In the genomic region with DNA sequence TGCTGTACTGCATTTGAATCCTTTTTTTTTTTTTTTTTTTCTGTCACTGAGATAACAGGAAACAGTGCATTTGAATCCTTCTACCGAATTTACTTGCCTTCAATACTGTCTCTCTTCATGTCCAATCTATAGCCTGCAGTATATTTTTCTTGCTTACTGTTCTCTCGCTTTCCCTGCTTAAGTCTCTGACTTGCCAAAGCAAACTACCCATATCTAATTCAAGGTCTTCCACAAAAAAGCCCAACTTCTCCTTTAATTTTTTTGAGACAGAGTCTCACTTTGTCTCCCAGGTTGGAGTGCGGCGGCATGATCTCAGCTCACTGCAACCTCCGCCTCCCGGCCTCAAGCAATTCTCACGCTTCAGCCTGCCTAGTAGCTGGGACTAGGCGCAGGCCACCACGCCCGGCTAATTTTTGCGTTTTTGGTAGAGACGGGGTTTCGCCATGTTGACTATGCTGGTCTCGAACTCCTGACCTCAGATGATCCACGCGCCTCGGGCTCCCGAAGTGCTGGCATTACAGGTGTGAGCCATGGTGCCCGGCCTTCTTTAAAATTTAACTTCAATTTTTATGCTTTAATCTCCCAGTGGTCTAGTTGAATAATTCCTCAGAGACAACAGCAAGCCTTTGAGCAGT, we compare ENCODE assay signal across 1 cellular context.
TF ChIP-seq lines count a peak whose summit lies in the region.

No MANE protein-coding gene starts in this region.

TF ChIP-seq in H1, 55 proteins besides CTCF, POLR2A, EP300 and RAD21:
- TF ChIP-seq SIRT6 (IDR thresholded peaks at IDR 0.05; ENCODE audit: low read length) (no peak), CBX8 (IDR thresholded peaks at IDR 0.05; ENCODE audit: borderline replicate concordance, low read depth, low read length) (no peak), RXRA (IDR thresholded peaks at IDR 0.05; ENCODE audit: insufficient read depth, low read depth, low read length) (no peak), SAP30 (IDR thresholded peaks at IDR 0.05; ENCODE audit: insufficient read depth, insufficient replicate concordance, low read length) (no peak), POLR2AphosphoS5 (IDR thresholded peaks at IDR 0.05; ENCODE audit: low read depth, low read length) (no peak), TEAD4 (IDR thresholded peaks at IDR 0.05; ENCODE audit: low read depth, low read length) (no peak), ASH2L (IDR thresholded peaks at IDR 0.05; ENCODE audit: low read length) (no peak), KDM1A (IDR thresholded peaks at IDR 0.05; ENCODE audit: borderline replicate concordance, low read length) (no peak), EZH2 (IDR thresholded peaks at IDR 0.05; ENCODE audit: low read depth, low read length, severe bottlenecking) (no peak)
